In the genomic region with DNA sequence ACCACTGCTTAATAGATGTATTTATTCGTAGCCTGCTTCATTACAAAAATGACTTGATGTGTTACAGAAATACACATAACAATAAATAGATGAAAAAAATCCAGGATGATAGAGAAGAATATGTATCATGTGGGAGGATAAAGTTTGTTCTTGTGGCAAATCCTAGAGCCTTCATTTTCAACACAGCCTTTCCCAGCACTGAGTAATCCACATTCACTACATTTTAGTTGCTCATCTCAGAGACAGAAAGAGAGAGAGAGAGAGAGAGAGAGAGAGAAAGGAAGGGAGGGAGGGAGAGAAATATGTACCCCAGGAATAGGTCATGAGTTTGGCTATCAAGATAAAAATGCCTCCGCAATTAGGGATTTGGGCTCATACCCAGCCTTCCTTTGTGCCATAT, we compare ENCODE assay signal across 20 cellular contexts.
A peak's percentile ranks its signal among the peaks of the same experiment; 100 is the strongest.
DNase-seq lines count a peak whose midpoint lies in the region; ATAC-seq and TF ChIP-seq lines count a peak whose summit lies in the region.
"Had no signal": no experiment of that assay in that cellular context is flagged by ENCODE, and none has a peak within 500 bp of the region (broad histone marks: within the 10 kb centered on the region; RNA-seq: fewer than 3 reads in every experiment).

No MANE protein-coding gene starts in this region.

- TF ChIP-seq POLR2A in IMR-90 (IDR thresholded peaks at IDR 0.05; ENCODE audit: low read depth, low read length), result no peak

- no peak overlapping the region for H3K14ac ChIP-seq in IMR-90 (replicated peaks; ENCODE audit: low read depth, low read length)

- H2BK120ac ChIP-seq in IMR-90 (ENCODE audit: low read depth, low read length), result no peak overlapping the region

- no peaks in the 10 kb centered on the region for H3K27me3 ChIP-seq in IMR-90 (ENCODE audit: control insufficient read depth, insufficient read depth, low read length)

- no peak overlapping the region for H3K4me3 ChIP-seq in IMR-90 (ENCODE audit: insufficient read depth, low read depth, low read length)

- H2AFZ ChIP-seq in IMR-90 (replicated peaks; ENCODE audit: low read length, poor library complexity), result no peak overlapping the region

- H2AK5ac ChIP-seq in IMR-90 (ENCODE audit: low read depth, low read length), result no peak overlapping the region

- H3K4me2 ChIP-seq in IMR-90 (ENCODE audit: low read depth, low read length), result no peak overlapping the region

- H3K79me1 ChIP-seq in IMR-90 (ENCODE audit: low read depth in 1 of 2, low read length in 2 of 2), result peaks cover 30 to 83% of the 10 kb centered on the region in 2 experiments

- BruUV-seq in IMR-90 (replicated peaks; lab: Mats Ljungman, UMichigan), result no TSS peak

- H3K36me3 ChIP-seq in IMR-90 (ENCODE audit: control insufficient read depth, insufficient read depth, low read length), result peaks cover 7% of the 10 kb centered on the region

- dilution Hi-C loops in IMR-90 (cut with HindIII; ENCODE audit: low sequenced_read_pairs, unreplicated experiment), result no loop called here

- H3K4ac ChIP-seq in IMR-90 (ENCODE audit: low read depth, low read length), result no peak overlapping the region

- no peak overlapping the region for H2AK9ac ChIP-seq in IMR-90 (replicated peaks; ENCODE audit: low read depth, low read length, poor library complexity)

- H3K9me3 Mint-ChIP-seq in activated T-cell treated with anti-CD3 and anti-CD28 coated beads, Interleukin-2, amount 50 U/mL, for 72 hours, result no peaks in the 10 kb centered on the region
- no peaks in the 10 kb centered on the region for H3K9me3 Mint-ChIP-seq in effector memory CD8-positive, alpha-beta T cell
- H3K9me3 Mint-ChIP-seq in osteocyte (ENCODE audit: unreplicated experiment), result no peaks in the 10 kb centered on the region
- no peaks in the 10 kb centered on the region for H3K9me3 Mint-ChIP-seq in stimulated activated naive CD8-positive, alpha-beta T cell treated with anti-CD3 and anti-CD28 coated beads, Interleukin-15, amount 100 ng/mL, for 72 hours
- H3K9me3 Mint-ChIP-seq: CD8-positive, alpha-beta T cell; IgD-negative memory B cell had no signal

- H3K4me1 ChIP-seq in IMR-90 (ENCODE audit: control insufficient read depth, insufficient read depth, low read length), result peaks cover 19% of the 10 kb centered on the region

- CTCF ChIA-PET in IMR-90 (lab: Yijun Ruan, JAX), result no interaction called here

- TF ChIP-seq CTCF in IMR-90 (conservative IDR thresholded peaks at IDR 0.05; ENCODE audit: low read depth, low read length) (no peak), osteocyte (IDR thresholded peaks at IDR 0.05) (no peak)

- no peak overlapping the region for H3K23ac ChIP-seq in IMR-90 (ENCODE audit: low read depth, low read length)

- peaks cover 1 to 6% of the 10 kb centered on the region in 2 donors for H3K36me3 Mint-ChIP-seq in activated T-cell treated with anti-CD3 and anti-CD28 coated beads, Interleukin-2, amount 50 U/mL, for 72 hours (ENCODE audit: insufficient read depth in 2 of 2)
- H3K36me3 Mint-ChIP-seq in effector memory CD8-positive, alpha-beta T cell (ENCODE audit: insufficient read depth), result peaks cover 14% of the 10 kb centered on the region
- H3K36me3 Mint-ChIP-seq in osteocyte (ENCODE audit: unreplicated experiment), result peaks cover 18% of the 10 kb centered on the region

- no peak overlapping the region for H4K91ac ChIP-seq in IMR-90 (ENCODE audit: insufficient read depth, low read depth, low read length)

- H4K5ac ChIP-seq in IMR-90 (ENCODE audit: low read depth, low read length), result no peak overlapping the region

- peaks cover 80% of the 10 kb centered on the region for H3K4me1 Mint-ChIP-seq in activated T-cell treated with anti-CD3 and anti-CD28 coated beads, Interleukin-2, amount 50 U/mL, for 72 hours (ENCODE audit: low read depth)
- peaks cover 58 to 70% of the 10 kb centered on the region in 2 donors for H3K4me1 Mint-ChIP-seq in effector memory CD8-positive, alpha-beta T cell (ENCODE audit: low read depth in 2 of 2)
- peaks cover 80% of the 10 kb centered on the region for H3K4me1 Mint-ChIP-seq in osteocyte (ENCODE audit: unreplicated experiment)
- H3K4me1 Mint-ChIP-seq in stimulated activated naive CD8-positive, alpha-beta T cell treated with anti-CD3 and anti-CD28 coated beads, Interleukin-15, amount 100 ng/mL, for 72 hours, result peaks cover 61% of the 10 kb centered on the region

- H3K56ac ChIP-seq in IMR-90 (ENCODE audit: extremely low read depth, insufficient read depth, low read length), result no peak overlapping the region

- no peak overlapping the region for H2BK15ac ChIP-seq in IMR-90 (ENCODE audit: low read depth, low read length)

- POLR2A ChIA-PET in IMR-90 (lab: Charles Lee; ENCODE audit: unreplicated experiment), result no interaction called here

- peak overlapping the region; percentile 10 for H2BK5ac ChIP-seq in IMR-90 (ENCODE audit: low read depth, low read length, poor library complexity, severe bottlenecking)

- no peak overlapping the region for H4K8ac ChIP-seq in IMR-90 (ENCODE audit: low read depth in 2 of 2, low read length in 2 of 2)

- no peak for ATAC-seq in activated T-cell treated with anti-CD3 and anti-CD28 coated beads, Interleukin-2, amount 50 U/mL, for 72 hours (replicated peaks in 1 of 2)
- ATAC-seq in IMR-90 (ENCODE audit: low read depth) (no peak), HG03159 (IDR thresholded peaks at IDR 0.05; ENCODE audit: unreplicated experiment) (no peak)
- no peak for ATAC-seq in effector memory CD8-positive, alpha-beta T cell (replicated peaks)
- no peak for ATAC-seq in stimulated activated naive CD8-positive, alpha-beta T cell treated with anti-CD3 and anti-CD28 coated beads, Interleukin-15, amount 100 ng/mL, for 72 hours
- ATAC-seq: CD8-positive, alpha-beta T cell; Panc1 had no signal

- intact Hi-C loops in IMR-90 (cut with micrococcal nuclease), result no loop called here

- peaks cover 10% of the 10 kb centered on the region for H3K9me1 ChIP-seq in IMR-90 (ENCODE audit: insufficient read depth, low read length)

- in situ Hi-C loops in IMR-90 (cut with MboI; ENCODE audit: low sequenced_read_pairs), result no loop called here

- H3K27ac ChIP-seq in IMR-90 (ENCODE audit: insufficient read depth, low read length), result no peak overlapping the region

- peaks cover 64% of the 10 kb centered on the region for H4K20me1 ChIP-seq in IMR-90 (ENCODE audit: insufficient read depth, low read length)

- no peak overlapping the region for H3K18ac ChIP-seq in IMR-90 (ENCODE audit: low read depth, low read length)

- no peaks in the 10 kb centered on the region for H3K9me3 ChIP-seq in IMR-90 (ENCODE audit: control insufficient read depth, insufficient read depth, low read length)

- no peak overlapping the region for H3K4me3 Mint-ChIP-seq in activated T-cell treated with anti-CD3 and anti-CD28 coated beads, Interleukin-2, amount 50 U/mL, for 72 hours
- H3K4me3 Mint-ChIP-seq in effector memory CD8-positive, alpha-beta T cell, result no peak overlapping the region
- H3K4me3 Mint-ChIP-seq in osteocyte (ENCODE audit: unreplicated experiment), result no peak overlapping the region
- H3K4me3 Mint-ChIP-seq in stimulated activated naive CD8-positive, alpha-beta T cell treated with anti-CD3 and anti-CD28 coated beads, Interleukin-15, amount 100 ng/mL, for 72 hours, result no peak overlapping the region
- H3K4me3 Mint-ChIP-seq: CD8-positive, alpha-beta T cell; IgD-negative memory B cell had no signal

- no CpG with 5 or more reads among the region's 2 CpGs for WGBS in IMR-90 (ENCODE audit: extremely low coverage in 2 of 2, insufficient read length in 1 of 2), 2 experiments

- H2BK20ac ChIP-seq in IMR-90 (ENCODE audit: low read depth, low read length), result no peak overlapping the region

- DNase-seq in activated T-cell treated with anti-CD3 and anti-CD28 coated beads, Interleukin-2, amount 50 U/mL, for 72 hours, result no peak
- no peak for DNase-seq in activated T-cell treated with anti-CD3 and anti-CD28 coated beads, Interleukin-2, amount 50 U/mL, for 48 hours
- DNase-seq in IMR-90 (peak; percentile 50), osteocyte (ENCODE audit: extremely low spot score, unreplicated experiment) (no peak), hippocampal formation (lab: John Stamatoyannopoulos, UW) (no peak)
- no peak for DNase-seq in effector memory CD8-positive, alpha-beta T cell
- no peak for DNase-seq in stimulated activated naive CD8-positive, alpha-beta T cell treated with anti-CD3 and anti-CD28 coated beads, Interleukin-15, amount 100 ng/mL, for 72 hours
- DNase-seq: 8988T; CD8-positive, alpha-beta T cell; DND-41; Kasumi-1; MM.1S; NCI-H1105 treated with DMSO at 0.1 percent for 48 hours; NCI-H1694 treated with DMSO at 0.1 percent for 48 hours; NCI-H2107; NCI-H226; NCI-H524 treated with DMSO at 0.1 percent for 48 hours had no signal

- no peaks in the 10 kb centered on the region for H3K27me3 Mint-ChIP-seq in activated T-cell treated with anti-CD3 and anti-CD28 coated beads, Interleukin-2, amount 50 U/mL, for 72 hours (ENCODE audit: low read depth)
- H3K27me3 Mint-ChIP-seq in effector memory CD8-positive, alpha-beta T cell, result no peaks in the 10 kb centered on the region
- no peaks in the 10 kb centered on the region for H3K27me3 Mint-ChIP-seq in osteocyte (ENCODE audit: unreplicated experiment)
- H3K27me3 Mint-ChIP-seq in stimulated activated naive CD8-positive, alpha-beta T cell treated with anti-CD3 and anti-CD28 coated beads, Interleukin-15, amount 100 ng/mL, for 72 hours, result no peaks in the 10 kb centered on the region
- H3K27me3 Mint-ChIP-seq: IgD-negative memory B cell had no signal

- H3K9ac ChIP-seq in IMR-90 (ENCODE audit: low read depth, low read length), result no peak overlapping the region

- peak overlapping the region; percentile 9 for H3K27ac Mint-ChIP-seq in activated T-cell treated with anti-CD3 and anti-CD28 coated beads, Interleukin-2, amount 50 U/mL, for 72 hours
- peak overlapping the region; percentile 11 to 90 for H3K27ac Mint-ChIP-seq in effector memory CD8-positive, alpha-beta T cell
- peak overlapping the region; percentile 78 for H3K27ac Mint-ChIP-seq in osteocyte (ENCODE audit: unreplicated experiment)
- no peak overlapping the region for H3K27ac Mint-ChIP-seq in stimulated activated naive CD8-positive, alpha-beta T cell treated with anti-CD3 and anti-CD28 coated beads, Interleukin-15, amount 100 ng/mL, for 72 hours
- H3K27ac Mint-ChIP-seq: CD8-positive, alpha-beta T cell; IgD-negative memory B cell had no signal

- TF ChIP-seq RAD21 in IMR-90 (IDR thresholded peaks at IDR 0.05; ENCODE audit: low read length), result no peak

TF ChIP-seq in IMR-90, 13 proteins besides CTCF, POLR2A, EP300 and RAD21:
- TF ChIP-seq FOS (IDR thresholded peaks at IDR 0.05; ENCODE audit: low read depth, low read length), result no peak
- no peak for TF ChIP-seq CHD1 (IDR thresholded peaks at IDR 0.05; ENCODE audit: low read depth, low read length)
- no peak for TF ChIP-seq BHLHE40 (IDR thresholded peaks at IDR 0.05; ENCODE audit: low read depth, low read length)
- TF ChIP-seq SMC3 (IDR thresholded peaks at IDR 0.05; ENCODE audit: low read depth, low read length), result no peak
- TF ChIP-seq CEBPB (IDR thresholded peaks at IDR 0.05; ENCODE audit: low read depth, low read length), result no peak

Comparison
In these comparisons a context has a peak if more than half of its experiments do, and no peak if none do; other contexts are left out.
1. H3K27ac Mint-ChIP-seq: peak in activated T-cell treated with anti-CD3 and anti-CD28 coated beads, Interleukin-2, amount 50 U/mL, for 72 hours (single experiment), effector memory CD8-positive, alpha-beta T cell (2 of 2) and osteocyte (single experiment); none in stimulated activated naive CD8-positive, alpha-beta T cell treated with anti-CD3 and anti-CD28 coated beads, Interleukin-15, amount 100 ng/mL, for 72 hours (0 of 2).